Comparison of ENCODE assay signal across 10 cellular contexts in the genomic region with DNA sequence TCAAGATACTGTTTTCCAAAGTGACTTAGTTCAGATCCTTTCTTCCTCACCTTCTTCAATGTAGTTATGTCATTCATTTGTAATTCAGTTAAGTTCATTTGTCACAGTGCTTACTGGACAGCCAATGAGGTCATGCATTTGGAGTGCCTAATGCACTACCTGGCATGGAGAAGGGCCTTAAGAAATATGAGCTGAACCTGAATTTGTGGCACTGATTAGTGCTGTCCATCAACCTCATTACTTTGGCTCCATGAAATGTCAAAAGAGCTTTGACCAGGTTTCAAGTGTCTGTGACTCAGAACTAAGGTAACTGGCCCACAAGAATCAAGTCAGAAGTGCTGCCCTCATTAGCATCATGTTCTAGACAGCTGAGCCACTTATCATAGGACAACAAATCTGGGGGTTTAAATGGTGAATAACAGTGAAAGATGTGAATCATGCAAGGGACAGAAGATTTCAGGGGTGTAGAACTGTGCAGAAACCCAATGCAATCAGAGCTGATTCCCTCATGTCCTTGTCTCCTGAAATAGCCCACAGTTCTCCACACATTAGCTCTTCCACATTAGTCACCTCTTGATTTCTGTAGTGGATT. TPM values are rescaled to one million over a fixed set of nuclear protein-coding genes. Genes with fewer than 3 reads are reported as not detected.
DNase-seq lines count a peak whose midpoint lies in the region; ATAC-seq, FAIRE-seq and TF ChIP-seq lines count a peak whose summit lies in the region.
"Had no signal": no experiment of that assay in that cellular context is flagged by ENCODE, and none has a peak within 500 bp of the region (broad histone marks: within the 10 kb centered on the region; RNA-seq: fewer than 3 reads in every experiment).

No MANE protein-coding gene starts in this region.

- no peaks in the 10 kb centered on the region for H3K36me3 Mint-ChIP-seq in astrocyte (ENCODE audit: low read depth, unreplicated experiment)

- H3K4me1 Mint-ChIP-seq in astrocyte (ENCODE audit: low read depth, unreplicated experiment): peaks cover 21% of the 10 kb centered on the region

- no peaks in the 10 kb centered on the region for H3K27me3 ChIP-seq in astrocyte (ENCODE audit: insufficient read depth, low read length)

- no peak overlapping the region for H3K4me2 ChIP-seq in astrocyte (ENCODE audit: low read length)

- H4K20me1 ChIP-seq in astrocyte (ENCODE audit: insufficient read depth, low read length): no peaks in the 10 kb centered on the region

- no peaks in the 10 kb centered on the region for H3K79me2 ChIP-seq in astrocyte (ENCODE audit: insufficient read depth, low read length)

- no peak overlapping the region for H3K9ac ChIP-seq in astrocyte (ENCODE audit: low read length)

- H3K9me3 Mint-ChIP-seq in astrocyte (ENCODE audit: unreplicated experiment): no peaks in the 10 kb centered on the region

- no peak overlapping the region for H2AFZ ChIP-seq in astrocyte (ENCODE audit: low read depth, low read length)

- ATAC-seq in GM18508 (IDR thresholded peaks at IDR 0.05; ENCODE audit: insufficient read depth, unreplicated experiment) (peak; percentile 34), GM19468 (IDR thresholded peaks at IDR 0.05; ENCODE audit: extremely low read depth, unreplicated experiment) (peak; percentile 26), HG03064 (IDR thresholded peaks at IDR 0.05; ENCODE audit: low read depth, unreplicated experiment) (peak; percentile 42)

- no peaks in the 10 kb centered on the region for H3K9me3 ChIP-seq in astrocyte (ENCODE audit: insufficient read depth, low read depth, low read length)

- no peak overlapping the region for H3K4me3 ChIP-seq in astrocyte (ENCODE audit: insufficient read depth, low read depth, low read length)

- peak; percentile 60 for DNase-seq in astrocyte (ENCODE audit: low read depth)
- DNase-seq in posterior cingulate gyrus: no peak
- no peak for DNase-seq in GM10248 (ENCODE audit: extremely low spot score)
- DNase-seq in effector CD4-positive, alpha-beta T cell: no peak
- DNase-seq in NCI-H446 (lab: John Stamatoyannopoulos, UW): no peak
- DNase-seq: cerebellar nuclear complex, NCI-H82 had no signal

- no peaks in the 10 kb centered on the region for H3K27me3 Mint-ChIP-seq in astrocyte (ENCODE audit: low read depth, unreplicated experiment)

- POLR2A ChIA-PET in GM10248 (lab: Yijun Ruan, JAX): interaction anchor here (0.8 to 1.1 kb wide), 3 partner anchors 20 to 814 kb away, joined by 3 to 5 read pairs (median 4); partner anchors contain the start of gene DIPK2A

- H3K27ac Mint-ChIP-seq in astrocyte (ENCODE audit: unreplicated experiment): no peak overlapping the region

- no peak overlapping the region for H3K4me3 Mint-ChIP-seq in astrocyte (ENCODE audit: unreplicated experiment)

- intact Hi-C loops in posterior cingulate gyrus (cut with DNase I): no loop called here

- TF ChIP-seq CTCF in astrocyte (IDR thresholded peaks at IDR 0.05; ENCODE audit: insufficient read depth, low read depth, low read length): no peak
- TF ChIP-seq CTCF in GM10248 (IDR thresholded peaks at IDR 0.05; ENCODE audit: control extremely low read depth, extremely low read depth, low read depth, missing control alignments): no peak

- no peaks in the 10 kb centered on the region for H3K36me3 ChIP-seq in astrocyte (ENCODE audit: insufficient read depth, low read length)

- H3K27ac ChIP-seq in astrocyte (ENCODE audit: low read depth, low read length): no peak overlapping the region

- CTCF ChIA-PET in GM10248 (lab: Yijun Ruan, JAX): interaction anchor here (1.0 to 2.5 kb wide), 5 partner anchors 9 to 37 kb away, joined by 3 to 7 read pairs (median 4); no protein-coding TSS in a partner anchor

- FAIRE-seq in astrocyte (lab: Jason Lieb, UNC): no peak

- H3K4me1 ChIP-seq in astrocyte (ENCODE audit: insufficient read depth, low read length): peaks cover 10% of the 10 kb centered on the region

RNA-seq across cellular contexts. Expression of gene CHST2, which starts 38.5 kb away (rescaled TPM):
- 11.8 and 13.4 TPM in 2 replicates for total RNA-seq in astrocyte
